In the genomic region with DNA sequence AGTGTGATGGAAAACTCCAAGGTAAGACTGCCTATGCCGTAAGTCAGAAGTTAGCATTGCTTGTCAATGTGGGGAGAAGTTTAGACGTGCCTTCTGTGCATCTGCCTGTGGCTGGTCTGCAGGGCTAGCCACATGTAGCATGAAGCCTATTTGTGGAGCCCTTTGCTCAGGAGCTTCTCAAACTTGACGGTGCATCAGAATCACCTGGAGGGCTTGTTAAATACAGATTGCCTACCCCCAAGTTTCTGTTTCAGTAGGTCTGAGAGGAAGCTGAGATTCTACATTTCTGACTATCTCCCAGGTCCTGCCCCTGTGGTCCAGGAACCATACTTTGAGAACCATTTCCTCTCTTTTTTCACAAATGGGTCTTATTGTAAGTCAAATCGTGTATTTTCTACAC, we compare ENCODE assay signal across 20 cellular contexts.
DNase-seq lines count a peak whose midpoint lies in the region; ATAC-seq and TF ChIP-seq lines count a peak whose summit lies in the region.
"Had no signal": no experiment of that assay in that cellular context is flagged by ENCODE, and none has a peak within 500 bp of the region (broad histone marks: within the 10 kb centered on the region; RNA-seq: fewer than 3 reads in every experiment).

No MANE protein-coding gene starts in this region.

- DNase-seq in MM.1S (peak; percentile 73), dorsolateral prefrontal cortex (no peak), right lobe of liver (no peak), transverse colon (no peak), colonic mucosa (no peak)
- DNase-seq: Caco-2; CD4-positive, CD25-positive, alpha-beta regulatory T cell; CD8-positive, alpha-beta T cell; DMS153; DND-41; GOT3; H7; HCEC 1CT had no signal

- no peaks in the 10 kb centered on the region for H3K9me3 Mint-ChIP-seq in nephron
- H3K9me3 Mint-ChIP-seq: CD4-positive, CD25-positive, alpha-beta regulatory T cell; CD8-positive, alpha-beta T cell had no signal

- no peaks in the 10 kb centered on the region for H4K20me1 ChIP-seq in MM.1S (ENCODE audit: insufficient read depth, low read length)
- H4K20me1 ChIP-seq: BLaER1 had no signal

- 90% methylated on average over 4 of the region's 4 CpGs for WGBS in right lobe of liver (ENCODE audit: insufficient coverage, low coverage, low lambda C conversion rate, missing lambda C conversion rate)
- WGBS in transverse colon (ENCODE audit: low coverage in 1 of 2), 2 donors: 86 to 93% methylated on average over 3 to 4 of the region's 4 CpGs

- H3K4me1 Mint-ChIP-seq in nephron: peaks cover 35% of the 10 kb centered on the region
- H3K4me1 Mint-ChIP-seq: B cell; CD4-positive, CD25-positive, alpha-beta regulatory T cell had no signal

- intact Hi-C loops in dorsolateral prefrontal cortex (cut with DNase I) (no loop called here), right lobe of liver (cut with DNase I) (no loop called here), transverse colon (cut with DNase I; ENCODE audit: low total_unique reads) (no loop called here), colonic mucosa (cut with DNase I) (no loop called here)

- no peak for ATAC-seq in HG03460 (IDR thresholded peaks at IDR 0.05; ENCODE audit: unreplicated experiment)
- no peak for ATAC-seq in right lobe of liver
- ATAC-seq: CD8-positive, alpha-beta T cell had no signal

- no peak for TF ChIP-seq EP300 in transverse colon (IDR thresholded peaks at IDR 0.05; ENCODE audit: low read depth)

- H3K27ac Mint-ChIP-seq in nephron: peak overlapping the region in 2 of 3 experiments; percentile 58 to 98
- H3K27ac Mint-ChIP-seq: B cell; CD4-positive, CD25-positive, alpha-beta regulatory T cell; CD8-positive, alpha-beta T cell had no signal

- H3K36me3 ChIP-seq in MM.1S (replicated peaks; ENCODE audit: insufficient read depth, low read length) (no peaks in the 10 kb centered on the region), right lobe of liver (no peaks in the 10 kb centered on the region), transverse colon (peaks cover 0 to 5% (median 1%) of the 10 kb centered on the region in 4 donors), colonic mucosa (no peaks in the 10 kb centered on the region)
- H3K36me3 ChIP-seq: BLaER1 had no signal

- no peak overlapping the region for H3K27ac ChIP-seq in MM.1S (ENCODE audit: low read length)
- peak overlapping the region in 36 of 59 donors; percentile 6 to 94 (median 89) for H3K27ac ChIP-seq in dorsolateral prefrontal cortex
- peak overlapping the region; percentile 93 for H3K27ac ChIP-seq in temporal lobe (ENCODE audit: low read depth, low read length)
- H3K27ac ChIP-seq in right lobe of liver: no peak overlapping the region
- H3K27ac ChIP-seq in transverse colon: no peak overlapping the region
- H3K27ac ChIP-seq in colonic mucosa: no peak overlapping the region
- H3K27ac ChIP-seq: 22Rv1, BLaER1, C4-2B had no signal

- H2AFZ ChIP-seq in MM.1S (ENCODE audit: low read length): 0 out of 2 replicates have a peak overlapping the region, but pooled peaks have one; percentile 14

- 0 out of 2 replicates have a peak, but pooled peaks cover 4% of the 10 kb centered on the region for H3K4me1 ChIP-seq in MM.1S (ENCODE audit: low read length)
- H3K4me1 ChIP-seq in right lobe of liver: peaks cover 0 to 3% (median 0%) of the 10 kb centered on the region in 4 donors
- H3K4me1 ChIP-seq in transverse colon: no peaks in the 10 kb centered on the region
- no peaks in the 10 kb centered on the region for H3K4me1 ChIP-seq in colonic mucosa
- H3K4me1 ChIP-seq: Caco-2 had no signal

- H3F3A ChIP-seq in MM.1S (ENCODE audit: insufficient read depth, low read length): no peaks in the 10 kb centered on the region; the same call in 1 of the 2 replicates

- no peak overlapping the region for H3K4me3 Mint-ChIP-seq in nephron
- H3K4me3 Mint-ChIP-seq: B cell; CD4-positive, CD25-positive, alpha-beta regulatory T cell; CD8-positive, alpha-beta T cell had no signal

- TF ChIP-seq POLR2A in right lobe of liver (IDR thresholded peaks at IDR 0.05): no peak
- no peak for TF ChIP-seq POLR2A in transverse colon (IDR thresholded peaks at IDR 0.05)

- no peaks in the 10 kb centered on the region for H3K79me2 ChIP-seq in MM.1S (ENCODE audit: low read length)

- no peaks in the 10 kb centered on the region for H3K27me3 ChIP-seq in MM.1S (replicated peaks; ENCODE audit: insufficient read depth, low read length)
- H3K27me3 ChIP-seq in dorsolateral prefrontal cortex: no peaks in the 10 kb centered on the region
- H3K27me3 ChIP-seq in right lobe of liver: no peaks in the 10 kb centered on the region
- H3K27me3 ChIP-seq in transverse colon: no peaks in the 10 kb centered on the region
- H3K27me3 ChIP-seq in colonic mucosa: no peaks in the 10 kb centered on the region
- H3K27me3 ChIP-seq: BLaER1 had no signal

- no peaks in the 10 kb centered on the region for H3K27me3 Mint-ChIP-seq in nephron (ENCODE audit: low read depth)

- H3K4me2 ChIP-seq in MM.1S (ENCODE audit: low read depth, low read length): peak overlapping the region; percentile 7; the same call in 1 of the 2 replicates
- H3K4me2 ChIP-seq: BLaER1 had no signal

- H3K9me3 ChIP-seq in MM.1S (replicated peaks; ENCODE audit: insufficient read depth, low read length) (no peaks in the 10 kb centered on the region), right lobe of liver (no peaks in the 10 kb centered on the region), transverse colon (no peaks in the 10 kb centered on the region), colonic mucosa (no peaks in the 10 kb centered on the region)
- H3K9me3 ChIP-seq: BLaER1, Caco-2 had no signal

- H3K4me3 ChIP-seq in MM.1S (ENCODE audit: low read length) (no peak overlapping the region), dorsolateral prefrontal cortex (no peak overlapping the region), right lobe of liver (no peak overlapping the region), transverse colon (no peak overlapping the region), colonic mucosa (no peak overlapping the region)
- H3K4me3 ChIP-seq: BLaER1 had no signal

- in situ Hi-C loops in transverse colon (cut with MboI; ENCODE audit: low pct_ligation_motif_present in 1 of 4, low pct_unique_long_range_greater_than_20kb in 1 of 4, low sequenced_read_pairs in 3 of 4): no loop called here

- no peaks in the 10 kb centered on the region for H3K9me2 ChIP-seq in MM.1S (replicated peaks; ENCODE audit: insufficient read depth, low read length)

- H3K9ac ChIP-seq in MM.1S (ENCODE audit: low read length) (no peak overlapping the region), colonic mucosa (ENCODE audit: low read depth in 2 of 2, low read length in 2 of 2) (no peak overlapping the region)
- H3K9ac ChIP-seq: BLaER1 had no signal

- no peak for TF ChIP-seq CTCF in MM.1S (IDR thresholded peaks at IDR 0.05; ENCODE audit: low read length)
- TF ChIP-seq CTCF in dorsolateral prefrontal cortex (IDR thresholded peaks at IDR 0.05 in 54 of 56, conservative IDR thresholded peaks at IDR 0.05 in 2 of 56; ENCODE audit: low read depth in 1 of 56, partially characterized antibody in 56 of 56): no peak
- no peak for TF ChIP-seq CTCF in nephron (IDR thresholded peaks at IDR 0.05; ENCODE audit: unreplicated experiment in 3 of 3)
- no peak for TF ChIP-seq CTCF in right lobe of liver (IDR thresholded peaks at IDR 0.05)
- no peak for TF ChIP-seq CTCF in transverse colon (IDR thresholded peaks at IDR 0.05)
- TF ChIP-seq CTCF in colonic mucosa (IDR thresholded peaks at IDR 0.05): no peak

- H3K36me3 Mint-ChIP-seq in nephron (ENCODE audit: low read depth): peaks cover 37% of the 10 kb centered on the region
- H3K36me3 Mint-ChIP-seq: CD4-positive, CD25-positive, alpha-beta regulatory T cell; CD8-positive, alpha-beta T cell had no signal

Comparison
In these comparisons a context has a peak if more than half of its experiments do, and no peak if none do; other contexts are left out.
1. H3K27ac ChIP-seq: peak in dorsolateral prefrontal cortex (36 of 59) and temporal lobe (single experiment); none in MM.1S (single experiment), right lobe of liver (0 of 3), transverse colon (0 of 4) and colonic mucosa (single experiment).